Comparison of ENCODE assay signal across 14 cellular contexts in the genomic region with DNA sequence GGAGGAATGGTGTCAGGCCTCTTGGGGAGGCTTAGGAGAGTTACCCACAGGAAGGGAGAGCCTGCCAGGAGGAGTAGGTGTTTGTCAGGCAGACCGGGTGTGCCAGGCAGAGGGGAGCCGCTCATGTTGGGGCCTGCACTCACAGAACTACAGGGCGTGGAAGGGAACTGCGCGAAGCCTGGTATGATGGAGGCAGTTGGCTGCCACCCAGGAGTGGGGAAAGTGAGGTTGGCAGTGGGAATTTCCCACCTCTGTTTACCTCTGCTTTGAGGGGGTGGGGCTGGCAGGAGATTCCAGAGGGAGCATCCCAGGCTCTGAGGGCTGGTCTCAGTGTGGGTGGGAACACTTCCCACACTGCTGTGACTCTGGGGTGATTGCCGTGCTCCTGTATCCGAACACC.
DNase-seq lines count a peak whose midpoint lies in the region; ATAC-seq and TF ChIP-seq lines count a peak whose summit lies in the region.
"Had no signal": no experiment of that assay in that cellular context is flagged by ENCODE, and none has a peak within 500 bp of the region (broad histone marks: within the 10 kb centered on the region; RNA-seq: fewer than 3 reads in every experiment).

No MANE protein-coding gene starts in this region.

- peak in 1 of 2 donors; percentile 50 for ATAC-seq in lower lobe of right lung
- ATAC-seq: GM12878 had no signal

- H3K9me3 Mint-ChIP-seq in MCF 10A (ENCODE audit: unreplicated experiment) (no peaks in the 10 kb centered on the region), mesothelial cell of epicardium (no peaks in the 10 kb centered on the region)
- H3K9me3 Mint-ChIP-seq in activated CD4-positive, alpha-beta memory T cell treated with anti-CD3 and anti-CD28 coated beads, Interleukin-2, amount 10 ng/mL, durations not matched to agents 7 days and 5 days: no peaks in the 10 kb centered on the region
- H3K9me3 Mint-ChIP-seq: activated CD4-positive, alpha-beta T cell treated with anti-CD3 and anti-CD28 coated beads, Interleukin-2, amount 10 ng/mL, durations not matched to agents 24 days and 14 days had no signal

- H3K4me1 Mint-ChIP-seq in MCF 10A (ENCODE audit: insufficient read depth, unreplicated experiment): peaks cover 71% of the 10 kb centered on the region
- H3K4me1 Mint-ChIP-seq in mesothelial cell of epicardium: peaks cover 6% of the 10 kb centered on the region
- peaks cover 49% of the 10 kb centered on the region for H3K4me1 Mint-ChIP-seq in activated CD4-positive, alpha-beta memory T cell treated with anti-CD3 and anti-CD28 coated beads, Interleukin-2, amount 10 ng/mL, durations not matched to agents 7 days and 5 days

- no peak for TF ChIP-seq POLR2A in testis (IDR thresholded peaks at IDR 0.05)

- H3K27ac ChIP-seq in BLaER1: no peak overlapping the region
- H3K27ac ChIP-seq in HEK293 (ENCODE audit: extremely low read depth, low read depth, low read length): no peak overlapping the region
- H3K27ac ChIP-seq in lower lobe of right lung: peak overlapping the region; percentile 31
- no peak overlapping the region for H3K27ac ChIP-seq in testis
- H3K27ac ChIP-seq: ovary had no signal

- peak overlapping the region; percentile 94 for H3K27ac Mint-ChIP-seq in MCF 10A (ENCODE audit: low read depth, unreplicated experiment)
- no peak overlapping the region for H3K27ac Mint-ChIP-seq in mesothelial cell of epicardium
- H3K27ac Mint-ChIP-seq in activated CD4-positive, alpha-beta memory T cell treated with anti-CD3 and anti-CD28 coated beads, Interleukin-2, amount 10 ng/mL, durations not matched to agents 7 days and 5 days: no peak overlapping the region
- H3K27ac Mint-ChIP-seq: activated CD4-positive, alpha-beta T cell treated with anti-CD3 and anti-CD28 coated beads, Interleukin-2, amount 10 ng/mL, durations not matched to agents 24 days and 14 days had no signal

- H3K4me3 Mint-ChIP-seq in MCF 10A (ENCODE audit: unreplicated experiment) (no peak overlapping the region), mesothelial cell of epicardium (no peak overlapping the region)
- no peak overlapping the region for H3K4me3 Mint-ChIP-seq in activated CD4-positive, alpha-beta memory T cell treated with anti-CD3 and anti-CD28 coated beads, Interleukin-2, amount 10 ng/mL, durations not matched to agents 7 days and 5 days
- H3K4me3 Mint-ChIP-seq: activated CD4-positive, alpha-beta T cell treated with anti-CD3 and anti-CD28 coated beads, Interleukin-2, amount 10 ng/mL, durations not matched to agents 24 days and 14 days had no signal

- CTCF ChIA-PET in HEK293 (lab: Yijun Ruan, JAX): no interaction called here
- CTCF ChIA-PET in MCF 10A (lab: Yijun Ruan, JAX): interaction anchor here (1.0 to 1.4 kb wide), 2 partner anchors 12 to 124 kb away, joined by 3 to 4 read pairs; no protein-coding TSS in a partner anchor
- CTCF ChIA-PET in activated CD4-positive, alpha-beta memory T cell treated with anti-CD3 and anti-CD28 coated beads, Interleukin-2, amount 10 ng/mL, durations not matched to agents 7 days and 5 days (lab: Charles Lee): no interaction called here

- H3K4me1 ChIP-seq in BLaER1 (peaks cover 33% of the 10 kb centered on the region), HEK293 (ENCODE audit: control insufficient read depth, insufficient read depth, low read length) (peaks cover 6% of the 10 kb centered on the region; the same call in 1 of the 2 replicates), lower lobe of right lung (peaks cover 49% of the 10 kb centered on the region), testis (peaks cover 6% of the 10 kb centered on the region), BE2C (peaks cover 14% of the 10 kb centered on the region)

- H3K36me3 ChIP-seq in BLaER1 (no peaks in the 10 kb centered on the region), HEK293 (ENCODE audit: control insufficient read depth in 2 of 2, insufficient read depth in 1 of 2, low read length in 2 of 2) (no peaks in the 10 kb centered on the region), lower lobe of right lung (no peaks in the 10 kb centered on the region), testis (ENCODE audit: low read depth, missing control alignments) (no peaks in the 10 kb centered on the region), BE2C (no peaks in the 10 kb centered on the region)
- H3K36me3 ChIP-seq: ovary had no signal

- H3K4me3 ChIP-seq in BLaER1 (no peak overlapping the region), HEK293 (ENCODE audit: low read depth, low read length) (no peak overlapping the region), lower lobe of right lung (no peak overlapping the region), testis (no peak overlapping the region), BE2C (ENCODE audit: low read depth, low read length) (no peak overlapping the region)
- H3K4me3 ChIP-seq: GM12878, ovary had no signal

- H3K9ac ChIP-seq in BLaER1: no peak overlapping the region

- H3K27me3 ChIP-seq in BLaER1 (no peaks in the 10 kb centered on the region), lower lobe of right lung (ENCODE audit: low read depth) (no peaks in the 10 kb centered on the region), testis (no peaks in the 10 kb centered on the region), BE2C (no peaks in the 10 kb centered on the region)
- H3K27me3 ChIP-seq: ovary had no signal

- no peaks in the 10 kb centered on the region for H3K9me3 ChIP-seq in BLaER1
- no peaks in the 10 kb centered on the region for H3K9me3 ChIP-seq in HEK293 (ENCODE audit: control insufficient read depth, insufficient read depth, low read depth, low read length)
- no peaks in the 10 kb centered on the region for H3K9me3 ChIP-seq in lower lobe of right lung
- H3K9me3 ChIP-seq in testis: no peaks in the 10 kb centered on the region
- H3K9me3 ChIP-seq in BE2C: no peaks in the 10 kb centered on the region
- H3K9me3 ChIP-seq: ovary had no signal

- peak; percentile 94 for DNase-seq in MCF 10A (ENCODE audit: unreplicated experiment)
- no peak for DNase-seq in lower lobe of right lung
- DNase-seq in mesothelial cell of epicardium (ENCODE audit: low spot score in 2 of 2, unreplicated experiment in 2 of 2): no peak
- no peak for DNase-seq in testis
- no peak for DNase-seq in activated CD4-positive, alpha-beta memory T cell treated with anti-CD3 and anti-CD28 coated beads, Interleukin-2, amount 10 ng/mL, durations not matched to agents 7 days and 5 days
- no peak for DNase-seq in BE2C
- DNase-seq: activated CD4-positive, alpha-beta T cell treated with anti-CD3 and anti-CD28 coated beads, Interleukin-2, amount 10 ng/mL, durations not matched to agents 24 days and 14 days; AML-193; midbrain; NCI-H446; ovary had no signal

- peak overlapping the region; percentile 36 for H3K4me2 ChIP-seq in BLaER1

- no TSS peak for BruUV-seq in MCF 10A (replicated peaks; lab: Mats Ljungman, UMichigan)

- H3K36me3 Mint-ChIP-seq in MCF 10A (ENCODE audit: insufficient read depth, unreplicated experiment) (no peaks in the 10 kb centered on the region), mesothelial cell of epicardium (no peaks in the 10 kb centered on the region)
- no peaks in the 10 kb centered on the region for H3K36me3 Mint-ChIP-seq in activated CD4-positive, alpha-beta memory T cell treated with anti-CD3 and anti-CD28 coated beads, Interleukin-2, amount 10 ng/mL, durations not matched to agents 7 days and 5 days (ENCODE audit: low read depth)

- POLR2A ChIA-PET in HEK293 (lab: Yijun Ruan, JAX) (no interaction called here), MCF 10A (lab: Yijun Ruan, JAX) (interaction anchor here (0.6 to 1.4 kb wide), 6 partner anchors 9 to 115 kb away, joined by 3 to 5 read pairs (median 4); no protein-coding TSS in a partner anchor)
- POLR2A ChIA-PET in activated CD4-positive, alpha-beta memory T cell treated with anti-CD3 and anti-CD28 coated beads, Interleukin-2, amount 10 ng/mL, durations not matched to agents 7 days and 5 days (lab: Charles Lee): no interaction called here

- intact Hi-C loops in MCF 10A (cut with micrococcal nuclease) (no loop called here), lower lobe of right lung (cut with DNase I) (no loop called here), testis (cut with DNase I; ENCODE audit: low total_unique reads) (no loop called here)

- H3K27me3 Mint-ChIP-seq in MCF 10A (ENCODE audit: insufficient read depth, unreplicated experiment): no peaks in the 10 kb centered on the region
- H3K27me3 Mint-ChIP-seq in mesothelial cell of epicardium (ENCODE audit: low read depth): peaks cover 18% of the 10 kb centered on the region
- H3K27me3 Mint-ChIP-seq in activated CD4-positive, alpha-beta memory T cell treated with anti-CD3 and anti-CD28 coated beads, Interleukin-2, amount 10 ng/mL, durations not matched to agents 7 days and 5 days: no peaks in the 10 kb centered on the region
- H3K27me3 Mint-ChIP-seq: activated CD4-positive, alpha-beta T cell treated with anti-CD3 and anti-CD28 coated beads, Interleukin-2, amount 10 ng/mL, durations not matched to agents 24 days and 14 days had no signal

- H4K20me1 ChIP-seq in BLaER1: no peaks in the 10 kb centered on the region

- WGBS in testis, 2 donors: 87 to 89% methylated on average over 7 of the region's 7 CpGs

- no peak for TF ChIP-seq CTCF in HEK293 (tag by site-specific recombination; IDR thresholded peaks at IDR 0.05)
- TF ChIP-seq CTCF in MCF 10A (IDR thresholded peaks at IDR 0.05; ENCODE audit: unreplicated experiment): no peak
- TF ChIP-seq CTCF in lower lobe of right lung (IDR thresholded peaks at IDR 0.05): no peak
- no peak for TF ChIP-seq CTCF in mesothelial cell of epicardium (IDR thresholded peaks at IDR 0.05; ENCODE audit: unreplicated experiment)
- no peak for TF ChIP-seq CTCF in testis (IDR thresholded peaks at IDR 0.05)
- no peak for TF ChIP-seq CTCF in BE2C (IDR thresholded peaks at IDR 0.05; ENCODE audit: low read depth, low read length)

TF ChIP-seq in HEK293, 187 proteins besides CTCF, POLR2A, EP300 and RAD21:
- TF ChIP-seq ZNF76 (tag by site-specific recombination; IDR thresholded peaks at IDR 0.05; ENCODE audit: borderline replicate concordance, low read depth) (no peak), KLF17 (tag by site-specific recombination; IDR thresholded peaks at IDR 0.05) (0 out of 2 replicates have a peak, but pooled peaks have one; percentile 45), GLIS1 (tag by site-specific recombination; IDR thresholded peaks at IDR 0.05) (peak; percentile 24; the same call in 1 of the 2 replicates), ZFHX2 (tag by site-specific recombination; conservative IDR thresholded peaks at IDR 0.05) (peak; percentile 78), EGR2 (tag by site-specific recombination; IDR thresholded peaks at IDR 0.05; ENCODE audit: low read depth) (peak; percentile 68)
